ENCODE assay signal across 14 cellular contexts in the genomic region with DNA sequence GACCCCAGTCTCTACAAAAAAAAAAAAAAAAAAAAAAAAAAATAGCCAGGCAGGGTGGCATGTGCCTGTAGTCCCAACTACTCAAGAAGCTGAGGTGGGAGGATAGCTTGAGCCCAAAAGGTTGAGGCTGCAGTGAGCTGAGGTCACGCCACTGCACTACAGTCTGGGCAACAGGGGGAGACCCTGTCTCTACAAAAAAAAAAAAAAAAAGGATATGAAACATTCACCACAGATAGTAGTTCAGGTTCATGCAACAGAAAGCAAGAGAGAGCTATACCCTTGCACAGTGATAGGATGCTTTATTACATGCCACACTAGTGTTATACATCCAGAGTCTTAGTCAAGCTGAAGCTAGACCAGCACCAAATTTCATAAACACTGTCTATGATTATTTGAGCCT.
DNase-seq lines count a peak whose midpoint lies in the region; ATAC-seq, FAIRE-seq and TF ChIP-seq lines count a peak whose summit lies in the region.
"Had no signal": no experiment of that assay in that cellular context is flagged by ENCODE, and none has a peak within 500 bp of the region (broad histone marks: within the 10 kb centered on the region; RNA-seq: fewer than 3 reads in every experiment).

No MANE protein-coding gene starts in this region.

- DNase-seq in A172 (ENCODE audit: low spot score) = no peak
- DNase-seq in NCI-H82 treated with DMSO at 0.1 percent for 48 hours (lab: John Stamatoyannopoulos, UW; ENCODE audit: unreplicated experiment) = no peak
- DNase-seq in urothelium cell line (ENCODE audit: low spot score) = no peak
- no peak for DNase-seq in DMS 273 treated with DMSO at 0.1 percent for 48 hours (lab: John Stamatoyannopoulos, UW)
- DNase-seq: activated effector memory CD4-positive, alpha-beta T cell treated with Interleukin-2 at 50 U/mL for 16 hours; CD4-positive, alpha-beta T cell; natural killer cell; NCI-H2081 had no signal

- TF ChIP-seq POLR2A in GM18505 (IDR thresholded peaks at IDR 0.05; ENCODE audit: borderline replicate concordance, extremely low read depth, insufficient read depth, insufficient read length) = no peak

- no peak for FAIRE-seq in urothelium cell line (lab: Jason Lieb, UNC)

- ATAC-seq in GM18505 (IDR thresholded peaks at IDR 0.05; ENCODE audit: unreplicated experiment) (peak; percentile 70), GM19467 (IDR thresholded peaks at IDR 0.05; ENCODE audit: unreplicated experiment) (peak; percentile 69), HG02885 (IDR thresholded peaks at IDR 0.05; ENCODE audit: poor library complexity, unreplicated experiment) (peak; percentile 73), HG03565 (IDR thresholded peaks at IDR 0.05; ENCODE audit: unreplicated experiment) (peak; percentile 82)
- ATAC-seq: esophagus mucosa, natural killer cell, WTC11 had no signal
